ENCODE assay signal across 18 cellular contexts in genomic region chr3:83514130-83514914, GRCh38.
A peak's percentile ranks its signal among the peaks of the same experiment; 100 is the strongest.
DNase-seq lines count a peak whose midpoint lies in the region; ATAC-seq, FAIRE-seq and TF ChIP-seq lines count a peak whose summit lies in the region.
"Had no signal": no experiment of that assay in that cellular context is flagged by ENCODE, and none has a peak within 500 bp of the region (broad histone marks: within the 10 kb centered on the region; RNA-seq: fewer than 3 reads in every experiment).

No MANE protein-coding gene starts in this region.

- H3K27me3 Mint-ChIP-seq in chondrocyte (ENCODE audit: low read depth) (no peaks in the 10 kb centered on the region), immature natural killer cell (ENCODE audit: low read depth in 3 of 3) (peaks cover 0 to 3% (median 1%) of the 10 kb centered on the region in 3 donors)

- FAIRE-seq in H54 (lab: Jason Lieb, UNC) = peak; percentile 71
- FAIRE-seq: kidney had no signal

- H2AK5ac ChIP-seq in mesendoderm (ENCODE audit: low read length) = no peak overlapping the region

- H3K27ac Mint-ChIP-seq in chondrocyte (ENCODE audit: unreplicated experiment) (peak overlapping the region; percentile 22), immature natural killer cell (no peak overlapping the region)
- H3K27ac Mint-ChIP-seq: HFFc6; T-helper 1 cell treated with Interleukin-12 subunit alpha and Interleukin-12 subunit beta and Interleukin-4 antibody, amounts not matched to agents 30 μg/mL and 1 μg/mL, for 36 hours had no signal

- H3K9me3 Mint-ChIP-seq in chondrocyte (ENCODE audit: low read depth) (no peaks in the 10 kb centered on the region), immature natural killer cell (peaks cover 16 to 72% (median 32%) of the 10 kb centered on the region in 6 donors)

- no peak overlapping the region for H3K23ac ChIP-seq in mesendoderm (ENCODE audit: low read length)

- H3K4me2 ChIP-seq in PC-3 (ENCODE audit: low read length) = peak overlapping the region; percentile 55
- no peak overlapping the region for H3K4me2 ChIP-seq in mesendoderm (ENCODE audit: low read length)

- H3K79me2 ChIP-seq in PC-3 (ENCODE audit: low read length) (no peaks in the 10 kb centered on the region), mesendoderm (ENCODE audit: control insufficient read depth, insufficient read depth, low read length) (no peaks in the 10 kb centered on the region)

- DNase-seq in H54 (ENCODE audit: insufficient read length, low spot score) = no peak
- DNase-seq in PC-3 = peak; percentile 93
- DNase-seq in chondrocyte (ENCODE audit: low spot score) = no peak
- peak; percentile 96 for DNase-seq in mesendoderm
- no peak for DNase-seq in Peyer's patch
- DNase-seq in NCI-H226 = no peak
- no peak for DNase-seq in immature natural killer cell
- DNase-seq in cerebellar cortex (ENCODE audit: low spot score) = no peak
- DNase-seq: activated CD4-positive, alpha-beta T cell treated with anti-CD3 and anti-CD28 coated beads for 1 hour; activated gamma-delta T cell; GF-D8; HFFc6; kidney; NCI-H1048; NCI-H774; testis had no signal

- H3K9me2 ChIP-seq in PC-3 (replicated peaks; ENCODE audit: low read length) = no peaks in the 10 kb centered on the region

- peak overlapping the region; percentile 20; the same call in 1 of the 2 replicates for H3K9ac ChIP-seq in PC-3 (ENCODE audit: low read length)
- no peak overlapping the region for H3K9ac ChIP-seq in mesendoderm (ENCODE audit: low read length)

- peak overlapping the region; percentile 49 for H2AFZ ChIP-seq in PC-3 (ENCODE audit: low read length)

- H3K4ac ChIP-seq in mesendoderm (ENCODE audit: low read depth, low read length) = no peak overlapping the region

- peak; percentile 86 for ATAC-seq in PC-3

- H2BK5ac ChIP-seq in mesendoderm (ENCODE audit: low read length) = no peak overlapping the region

- intact Hi-C loops in PC-3 (cut with micrococcal nuclease) = loop anchor here (1.0 to 5.0 kb wide), 2 partner anchors 466 to 1847 kb away; no protein-coding TSS in a partner anchor

- H3K36me3 Mint-ChIP-seq in chondrocyte (ENCODE audit: low read depth) = no peaks in the 10 kb centered on the region
- peaks cover 0 to 4% (median 0%) of the 10 kb centered on the region in 3 donors for H3K36me3 Mint-ChIP-seq in immature natural killer cell

- no peak overlapping the region for H3K18ac ChIP-seq in mesendoderm (ENCODE audit: low read length)

- no peaks in the 10 kb centered on the region for H3K9me3 ChIP-seq in PC-3 (ENCODE audit: low read length)
- no peaks in the 10 kb centered on the region for H3K9me3 ChIP-seq in Peyer's patch
- H3K9me3 ChIP-seq: neutrophil, testis had no signal

- H2BK15ac ChIP-seq in mesendoderm (replicated peaks; ENCODE audit: low read depth) = no peak overlapping the region

- WGBS in mesendoderm (ENCODE audit: extremely low coverage, insufficient coverage, low lambda C conversion rate) = no CpG with 5 or more reads among the region's 6 CpGs

- no peak overlapping the region for H2BK120ac ChIP-seq in mesendoderm (ENCODE audit: low read depth, low read length)

- no peaks in the 10 kb centered on the region for H3F3A ChIP-seq in PC-3 (ENCODE audit: low read length, unreplicated experiment)

- TF ChIP-seq POLR2A in H54 (IDR thresholded peaks at IDR 0.05; ENCODE audit: low read depth, low read length) (no peak), Peyer's patch (IDR thresholded peaks at IDR 0.05) (no peak)

- TSS peak; percentile 91 for BruUV-seq in PC-3 (replicated peaks; lab: Mats Ljungman, UMichigan)

- no peak for TF ChIP-seq CTCF in PC-3 (conservative IDR thresholded peaks at IDR 0.05; ENCODE audit: low read depth, low read length)
- TF ChIP-seq CTCF in chondrocyte (IDR thresholded peaks at IDR 0.05) = no peak
- TF ChIP-seq CTCF in Peyer's patch (IDR thresholded peaks at IDR 0.05) = no peak

- POLR2A ChIA-PET in PC-3 (lab: Charles Lee; ENCODE audit: unreplicated experiment) = interaction anchor here (0.7 kb wide), 1 partner anchor 1780 kb away, joined by 5 read pairs; no protein-coding TSS in a partner anchor

- H4K20me1 ChIP-seq in PC-3 (ENCODE audit: low read length) = no peaks in the 10 kb centered on the region

- H3K4me1 Mint-ChIP-seq in chondrocyte (ENCODE audit: low read depth) (peaks cover 6% of the 10 kb centered on the region), immature natural killer cell (peaks cover 0 to 10% of the 10 kb centered on the region in 2 donors)

- H3K4me3 Mint-ChIP-seq in chondrocyte (ENCODE audit: unreplicated experiment) (no peak overlapping the region), immature natural killer cell (no peak overlapping the region)
- H3K4me3 Mint-ChIP-seq: HFFc6; T-helper 1 cell treated with Interleukin-12 subunit alpha and Interleukin-12 subunit beta and Interleukin-4 antibody, amounts not matched to agents 30 μg/mL and 1 μg/mL, for 36 hours had no signal

- CTCF ChIA-PET in PC-3 (lab: Charles Lee) = interaction anchor here (0.6 kb wide), 1 partner anchor 271 kb away, joined by 3 read pairs; no protein-coding TSS in a partner anchor

- H3K4me1 ChIP-seq in PC-3 (ENCODE audit: insufficient read depth, low read length) (peaks cover 16% of the 10 kb centered on the region), mesendoderm (ENCODE audit: control insufficient read depth, low read depth, low read length) (no peaks in the 10 kb centered on the region), Peyer's patch (no peaks in the 10 kb centered on the region)

- no peak overlapping the region for H3K4me3 ChIP-seq in PC-3 (ENCODE audit: low read length)
- H3K4me3 ChIP-seq in mesendoderm (ENCODE audit: low read length) = no peak overlapping the region
- H3K4me3 ChIP-seq in Peyer's patch = no peak overlapping the region
- H3K4me3 ChIP-seq: testis had no signal

- no peaks in the 10 kb centered on the region for H3K79me1 ChIP-seq in mesendoderm (ENCODE audit: low read length)

- H3K27ac ChIP-seq in PC-3 (ENCODE audit: low read length) (peak overlapping the region; percentile 58), mesendoderm (ENCODE audit: low read depth, low read length) (peak overlapping the region; percentile 55), Peyer's patch (no peak overlapping the region)
- H3K27ac ChIP-seq: neutrophil, testis had no signal

- no peak overlapping the region for H4K5ac ChIP-seq in mesendoderm (ENCODE audit: low read length)

- H3K36me3 ChIP-seq in PC-3 (ENCODE audit: low read depth, low read length) (no peaks in the 10 kb centered on the region), mesendoderm (ENCODE audit: control insufficient read depth, insufficient read depth, low read length) (no peaks in the 10 kb centered on the region), Peyer's patch (no peaks in the 10 kb centered on the region)
- H3K36me3 ChIP-seq: neutrophil had no signal

- no peak overlapping the region for H4K8ac ChIP-seq in mesendoderm (ENCODE audit: low read depth, low read length)

- H3K56ac ChIP-seq in mesendoderm (ENCODE audit: low read length) = no peak overlapping the region

- H3K27me3 ChIP-seq in PC-3 (ENCODE audit: low read length) (no peaks in the 10 kb centered on the region), mesendoderm (ENCODE audit: insufficient read depth, low read length, poor library complexity) (no peaks in the 10 kb centered on the region), Peyer's patch (no peaks in the 10 kb centered on the region)
- H3K27me3 ChIP-seq: neutrophil, testis had no signal

Comparison
In these comparisons a context has a peak if more than half of its experiments do, and no peak if none do; other contexts are left out.
1. DNase-seq: peak in PC-3 (single experiment) and mesendoderm (single experiment); none in H54 (single experiment), chondrocyte (single experiment), Peyer's patch (0 of 3), NCI-H226 (single experiment), immature natural killer cell (0 of 3) and cerebellar cortex (single experiment).
2. H3K27ac ChIP-seq: peak in PC-3 (single experiment) and mesendoderm (single experiment); none in Peyer's patch (0 of 4).